13 cellular contexts compared by ENCODE assay signal in genomic region chr22:35054064-35054463, GRCh38. TPM values are rescaled to one million over a fixed set of nuclear protein-coding genes. Genes with fewer than 3 reads are reported as not detected.
"Had no signal": no experiment of that assay in that cellular context is flagged by ENCODE, and none has a peak within 500 bp of the region (broad histone marks: within the 10 kb centered on the region; RNA-seq: fewer than 3 reads in every experiment).

No MANE protein-coding gene starts in this region.

- H3K9me3 Mint-ChIP-seq: activated naive CD4-positive, alpha-beta T cell treated with anti-CD3 and anti-CD28 coated beads, Interleukin-2, amount 50 U/mL, for 24 hours had no signal

- DNase-seq: immature natural killer cell; left cardiac atrium; naive B cell; retina; stimulated activated CD4-positive, alpha-beta T cell treated with anti-CD3 and anti-CD28 coated beads, Interleukin-4, amount 100 ng/mL, for 1 hour; SW 1271; T-helper 9 cell had no signal

- H3K27ac Mint-ChIP-seq: activated naive CD4-positive, alpha-beta T cell treated with anti-CD3 and anti-CD28 coated beads, Interleukin-2, amount 50 U/mL, for 24 hours; immature natural killer cell; naive B cell had no signal

- H3K4me3 Mint-ChIP-seq: activated naive CD4-positive, alpha-beta T cell treated with anti-CD3 and anti-CD28 coated beads, Interleukin-2, amount 50 U/mL, for 24 hours; immature natural killer cell; naive B cell had no signal

- H3K36me3 Mint-ChIP-seq: activated naive CD4-positive, alpha-beta T cell treated with anti-CD3 and anti-CD28 coated beads, Interleukin-2, amount 50 U/mL, for 24 hours; immature natural killer cell; naive B cell had no signal

- H3K4me1 Mint-ChIP-seq: activated naive CD4-positive, alpha-beta T cell treated with anti-CD3 and anti-CD28 coated beads, Interleukin-2, amount 50 U/mL, for 24 hours; immature natural killer cell; naive B cell had no signal

- ATAC-seq: esophagus mucosa, left cardiac atrium had no signal

RNA-seq across cellular contexts. Expression of gene ISX, which starts 11.9 kb away (rescaled TPM):
- total RNA-seq: cerebellum, dermis microvascular lymphatic vessel endothelial cell, esophagus mucosa, left cardiac atrium, lung, urinary bladder had no signal
- polyA plus RNA-seq: immature natural killer cell, lung, urinary bladder had no signal
